ENCODE assay signal across 19 cellular contexts in the genomic region with DNA sequence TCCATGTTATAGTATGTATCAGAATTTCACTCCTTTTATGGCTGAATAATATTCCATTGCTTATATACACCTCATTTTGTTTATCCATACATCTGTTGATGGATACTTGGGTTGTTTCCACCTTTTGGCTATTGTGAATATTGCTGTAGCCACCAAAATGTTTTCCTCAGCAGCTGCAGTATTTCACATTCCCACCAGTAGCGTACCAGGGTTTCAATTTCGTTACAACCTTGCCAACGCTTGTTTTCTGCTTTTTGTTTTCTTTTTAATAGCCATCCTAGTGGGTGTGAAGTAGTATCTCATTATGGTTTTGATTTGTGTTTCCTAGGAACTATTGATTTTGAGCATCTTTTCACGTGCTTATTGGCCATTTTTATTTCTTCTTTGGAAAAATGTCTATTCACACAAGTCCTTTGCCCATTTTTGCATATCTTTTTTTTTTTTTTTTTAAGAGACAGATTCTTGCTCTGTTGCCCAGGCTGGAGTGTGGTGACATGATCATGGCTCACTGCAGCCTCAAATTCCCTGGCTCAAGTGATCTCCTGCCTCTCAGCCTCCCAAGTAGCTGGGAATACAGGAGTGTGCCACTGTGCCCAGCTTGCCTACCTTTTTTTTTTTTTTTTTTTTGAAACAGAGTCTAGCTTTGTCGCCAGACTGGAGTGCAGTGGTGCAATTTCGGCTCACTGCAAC. TPM values are rescaled to one million over a fixed set of nuclear protein-coding genes. Genes with fewer than 3 reads are reported as not detected.
DNase-seq lines count a peak whose midpoint lies in the region; FAIRE-seq and TF ChIP-seq lines count a peak whose summit lies in the region.
"Had no signal": no experiment of that assay in that cellular context is flagged by ENCODE, and none has a peak within 500 bp of the region (broad histone marks: within the 10 kb centered on the region; RNA-seq: fewer than 3 reads in every experiment).

No MANE protein-coding gene starts in this region.

- no peaks in the 10 kb centered on the region for H3K9me3 Mint-ChIP-seq in activated CD4-positive, alpha-beta T cell treated with anti-CD3 and anti-CD28 coated beads, Interleukin-2, amount 10 ng/mL, durations not matched to agents 24 days and 14 days
- H3K9me3 Mint-ChIP-seq: mesothelial cell of epicardium; nephron; stimulated activated naive B cell treated with anti-CD40 and anti-IgM and Interleukin-4, amounts not matched to agents 10 μg/mL and 1 μg/mL and 100 μg/mL, for 72 hours had no signal

- H3K36me3 Mint-ChIP-seq in activated CD4-positive, alpha-beta T cell treated with anti-CD3 and anti-CD28 coated beads, Interleukin-2, amount 10 ng/mL, durations not matched to agents 24 days and 14 days (ENCODE audit: low read depth) = no peaks in the 10 kb centered on the region
- H3K36me3 Mint-ChIP-seq: mesothelial cell of epicardium had no signal

- FAIRE-seq in HTR-8/SVneo (lab: Jason Lieb, UNC) = peak; percentile 13

- peak; percentile 37 for DNase-seq in AG20443 (ENCODE audit: low spot score)
- DNase-seq in HTR-8/SVneo (ENCODE audit: insufficient read length, low spot score) = no peak
- DNase-seq in cardiac fibroblast (ENCODE audit: low read depth in 2 of 2) = peak in 1 of 2 donors; percentile 36
- peak; percentile 30 for DNase-seq in myocyte (ENCODE audit: low read depth)
- no peak for DNase-seq in activated CD4-positive, alpha-beta T cell treated with anti-CD3 and anti-CD28 coated beads, Interleukin-2, amount 10 ng/mL, durations not matched to agents 24 days and 14 days
- no peak for DNase-seq in DMS 273 treated with DMSO at 0.1 percent for 48 hours (lab: John Stamatoyannopoulos, UW)
- no peak for DNase-seq in posterior cingulate gyrus
- DNase-seq: activated CD4-positive, alpha-beta T cell treated with anti-CD3 and anti-CD28 coated beads, Interleukin-2, amount 50 U/mL, for 48 hours; activated gamma-delta T cell treated with Interleukin-2 at 50 U/mL for 16 hours; amygdala; BE2C; COR-L47; NCI-H1694 treated with DMSO at 0.1 percent for 48 hours; stimulated activated CD4-positive, alpha-beta T cell treated with anti-CD3 and anti-CD28 coated beads, Interleukin-2, amount 100 ng/mL, for 24 hours; stimulated activated naive B cell treated with anti-CD40 and anti-IgM and Interleukin-4, amounts not matched to agents 10 μg/mL and 1 μg/mL and 100 μg/mL, for 72 hours; T-helper 1 cell; thyroid gland had no signal

- peak; percentile 13 for TF ChIP-seq CTCF in cardiac fibroblast (IDR thresholded peaks at IDR 0.05; ENCODE audit: low read depth, low read length)

- no peak overlapping the region for H3K27ac Mint-ChIP-seq in activated CD4-positive, alpha-beta T cell treated with anti-CD3 and anti-CD28 coated beads, Interleukin-2, amount 10 ng/mL, durations not matched to agents 24 days and 14 days
- H3K27ac Mint-ChIP-seq: mesothelial cell of epicardium, nephron had no signal

- H3K4me3 ChIP-seq in cardiac fibroblast (replicated peaks in 1 of 2; ENCODE audit: low read depth in 2 of 2, low read length in 2 of 2) = no peak overlapping the region
- H3K4me3 ChIP-seq: thyroid gland had no signal

- no peaks in the 10 kb centered on the region for H3K27me3 Mint-ChIP-seq in activated CD4-positive, alpha-beta T cell treated with anti-CD3 and anti-CD28 coated beads, Interleukin-2, amount 10 ng/mL, durations not matched to agents 24 days and 14 days
- H3K27me3 Mint-ChIP-seq: stimulated activated naive B cell treated with anti-CD40 and anti-IgM and Interleukin-4, amounts not matched to agents 10 μg/mL and 1 μg/mL and 100 μg/mL, for 72 hours had no signal

- H3K4me3 Mint-ChIP-seq in activated CD4-positive, alpha-beta T cell treated with anti-CD3 and anti-CD28 coated beads, Interleukin-2, amount 10 ng/mL, durations not matched to agents 24 days and 14 days = no peak overlapping the region
- H3K4me3 Mint-ChIP-seq: mesothelial cell of epicardium; nephron; stimulated activated naive B cell treated with anti-CD40 and anti-IgM and Interleukin-4, amounts not matched to agents 10 μg/mL and 1 μg/mL and 100 μg/mL, for 72 hours had no signal

- H3K4me1 Mint-ChIP-seq in activated CD4-positive, alpha-beta T cell treated with anti-CD3 and anti-CD28 coated beads, Interleukin-2, amount 10 ng/mL, durations not matched to agents 24 days and 14 days = peaks cover 6% of the 10 kb centered on the region
- H3K4me1 Mint-ChIP-seq: stimulated activated naive B cell treated with anti-CD40 and anti-IgM and Interleukin-4, amounts not matched to agents 10 μg/mL and 1 μg/mL and 100 μg/mL, for 72 hours had no signal

- intact Hi-C loops in activated CD4-positive, alpha-beta T cell treated with anti-CD3 and anti-CD28 coated beads, Interleukin-2, amount 10 ng/mL, durations not matched to agents 24 days and 14 days (cut with micrococcal nuclease) = no loop called here
- intact Hi-C loops in posterior cingulate gyrus (cut with DNase I) = no loop called here

RNA-seq across cellular contexts. Expression of a gene that starts 14.2 kb away (rescaled TPM):
- 13.0 and 15.6 TPM in 2 replicates for total RNA-seq in myocyte
- 7.4 TPM for polyA plus RNA-seq in myocyte (2012)
- 11.5 and 13.1 TPM in 2 replicates for total RNA-seq in activated CD4-positive, alpha-beta T cell treated with anti-CD3 and anti-CD28 coated beads, Interleukin-2, amount 10 ng/mL, durations not matched to agents 24 days and 14 days

RNA-seq across cellular contexts. Expression of a gene that starts 27.5 kb away (rescaled TPM):
- total RNA-seq in myocyte = 22.9 and 36.1 TPM in 2 replicates
- polyA plus RNA-seq in myocyte (2012) = 3.2 TPM
- 23.9 and 24.3 TPM in 2 replicates for total RNA-seq in activated CD4-positive, alpha-beta T cell treated with anti-CD3 and anti-CD28 coated beads, Interleukin-2, amount 10 ng/mL, durations not matched to agents 24 days and 14 days

RNA-seq across cellular contexts. Expression of a gene that starts 55.4 kb away (rescaled TPM):
- total RNA-seq in myocyte = 0.16 TPM in 1 of 2 replicates, not detected in the other
- polyA plus RNA-seq in myocyte (2012) = 0.08 TPM
- total RNA-seq in activated CD4-positive, alpha-beta T cell treated with anti-CD3 and anti-CD28 coated beads, Interleukin-2, amount 10 ng/mL, durations not matched to agents 24 days and 14 days = 0.14 TPM in 1 of 2 replicates, not detected in the other
- total RNA-seq: thyroid gland had no signal

Comparison
In these comparisons a context has a peak if more than half of its experiments do, and no peak if none do; other contexts are left out.
1. DNase-seq: peak in AG20443 (single experiment) and myocyte (single experiment); none in HTR-8/SVneo (single experiment), activated CD4-positive, alpha-beta T cell treated with anti-CD3 and anti-CD28 coated beads, Interleukin-2, amount 10 ng/mL, durations not matched to agents 24 days and 14 days (single experiment), DMS 273 treated with DMSO at 0.1 percent for 48 hours (single experiment) and posterior cingulate gyrus (0 of 10).